In genomic region chr12:60830381-60830780, GRCh38 we compare ENCODE assay signal across 27 cellular contexts.
"Had no signal": no experiment of that assay in that cellular context is flagged by ENCODE, and none has a peak within 500 bp of the region (broad histone marks: within the 10 kb centered on the region; RNA-seq: fewer than 3 reads in every experiment).

No MANE protein-coding gene starts in this region.

- H3K27ac ChIP-seq: esophagus muscularis mucosa, left ventricle myocardium inferior, sigmoid colon, stomach, suprapubic skin, tibial nerve had no signal

- H3K27me3 Mint-ChIP-seq: activated naive CD8-positive, alpha-beta T cell; activated T-cell treated with anti-CD3 and anti-CD28 coated beads, Interleukin-2, amount 50 U/mL, for 24 hours; naive thymus-derived CD8-positive, alpha-beta T cell; progenitor cell of endocrine pancreas; stimulated activated memory B cell treated with anti-CD40 and anti-IgM and Interleukin-4, amounts not matched to agents 10 μg/mL and 1 μg/mL and 100 μg/mL, for 72 hours; T-cell had no signal

- H3K27ac Mint-ChIP-seq: activated naive CD8-positive, alpha-beta T cell; activated T-cell treated with anti-CD3 and anti-CD28 coated beads, Interleukin-2, amount 50 U/mL, for 24 hours; activated T-helper 2 cell treated with anti-CD3 and anti-CD28 coated beads, Interferon-gamma antibody, Interleukin-2, Interleukin-4, amounts not matched to agents 10 μg/mL and 5 μg/mL and 100 μg/mL, durations not matched to agents 14 hours and 24 hours and 36 hours; immature natural killer cell; mesothelial cell of epicardium; naive thymus-derived CD8-positive, alpha-beta T cell; progenitor cell of endocrine pancreas; stimulated activated memory B cell treated with anti-CD40 and anti-IgM and Interleukin-4, amounts not matched to agents 10 μg/mL and 1 μg/mL and 100 μg/mL, for 72 hours; T-cell had no signal

- ATAC-seq: naive thymus-derived CD8-positive, alpha-beta T cell; stimulated activated memory B cell treated with anti-CD40 and anti-IgM and Interleukin-4, amounts not matched to agents 10 μg/mL and 1 μg/mL and 100 μg/mL, for 72 hours; T-cell had no signal

- FAIRE-seq: astrocyte, TTC549 had no signal

- H3K36me3 Mint-ChIP-seq: activated naive CD8-positive, alpha-beta T cell; immature natural killer cell; mesothelial cell of epicardium; naive thymus-derived CD8-positive, alpha-beta T cell; stimulated activated memory B cell treated with anti-CD40 and anti-IgM and Interleukin-4, amounts not matched to agents 10 μg/mL and 1 μg/mL and 100 μg/mL, for 72 hours; T-cell had no signal

- DNase-seq: activated CD4-positive, alpha-beta T cell treated with anti-CD3 and anti-CD28 coated beads for 1 hour; activated CD4-positive, alpha-beta T cell treated with anti-CD3 and anti-CD28 coated beads, Interleukin-2, amount 50 U/mL, for 4 hours; activated CD8-positive, alpha-beta memory T cell treated with anti-CD3 and anti-CD28 coated beads for 24 hours; activated CD8-positive, alpha-beta memory T cell treated with anti-CD3 and anti-CD28 coated beads, Interleukin-2, amount 50 U/mL, for 4 hours; activated naive CD4-positive, alpha-beta T cell; activated T-cell treated with anti-CD3 and anti-CD28 coated beads, Interleukin-2, amount 50 U/mL, for 24 hours; dermis blood vessel endothelial cell; effector CD8-positive, alpha-beta T cell; immature natural killer cell; left ventricle myocardium inferior; naive thymus-derived CD8-positive, alpha-beta T cell; retina; sigmoid colon; stimulated activated CD4-positive, alpha-beta T cell treated with anti-CD3 and anti-CD28 coated beads, Interleukin-15, amount 100 ng/mL, for 24 hours; stomach; T-cell had no signal

- H3K4me1 ChIP-seq: esophagus muscularis mucosa, left ventricle myocardium inferior, sigmoid colon, stomach, suprapubic skin, tibial nerve had no signal

- H3K4me1 Mint-ChIP-seq: immature natural killer cell; mesothelial cell of epicardium; naive thymus-derived CD8-positive, alpha-beta T cell; stimulated activated memory B cell treated with anti-CD40 and anti-IgM and Interleukin-4, amounts not matched to agents 10 μg/mL and 1 μg/mL and 100 μg/mL, for 72 hours; T-cell had no signal

- H3K4me3 ChIP-seq: esophagus muscularis mucosa, left ventricle myocardium inferior, sigmoid colon, smooth muscle cell, stomach, suprapubic skin, tibial nerve had no signal

- H3K27me3 ChIP-seq: esophagus muscularis mucosa, sigmoid colon, stomach, suprapubic skin, tibial nerve had no signal

- H3K9me3 Mint-ChIP-seq: mesothelial cell of epicardium had no signal

- H3K36me3 ChIP-seq: esophagus muscularis mucosa, left ventricle myocardium inferior, sigmoid colon, stomach, suprapubic skin, tibial nerve had no signal

- H3K4me3 Mint-ChIP-seq: activated naive CD8-positive, alpha-beta T cell; activated T-cell treated with anti-CD3 and anti-CD28 coated beads, Interleukin-2, amount 50 U/mL, for 24 hours; immature natural killer cell; mesothelial cell of epicardium; naive thymus-derived CD8-positive, alpha-beta T cell; stimulated activated memory B cell treated with anti-CD40 and anti-IgM and Interleukin-4, amounts not matched to agents 10 μg/mL and 1 μg/mL and 100 μg/mL, for 72 hours; T-cell had no signal
